ENCODE assay signal across 23 cellular contexts in genomic region chrX:105744291-105744690, GRCh38.
"Had no signal": no experiment of that assay in that cellular context is flagged by ENCODE, and none has a peak within 500 bp of the region (broad histone marks: within the 10 kb centered on the region; RNA-seq: fewer than 3 reads in every experiment).

No MANE protein-coding gene starts in this region.

- H3K4me3 ChIP-seq: colonic mucosa, gastroesophageal sphincter, heart right ventricle, lung, neural progenitor cell, right lobe of liver, thoracic aorta, tibial nerve, upper lobe of right lung, uterus had no signal

- H3K27ac ChIP-seq: colonic mucosa, gastroesophageal sphincter, heart right ventricle, neural progenitor cell, parathyroid adenoma, right lobe of liver, thoracic aorta, tibial nerve, upper lobe of right lung, uterus had no signal

- H3K27me3 ChIP-seq: colonic mucosa, gastroesophageal sphincter, neural progenitor cell, right lobe of liver, upper lobe of right lung, uterus had no signal

- FAIRE-seq: endothelial cell of umbilical vein, islet of Langerhans, small intestine had no signal

- H3K9me3 ChIP-seq: colonic mucosa, gastroesophageal sphincter, heart right ventricle, right lobe of liver, thoracic aorta, tibial nerve, upper lobe of right lung, uterus had no signal

- DNase-seq: colonic mucosa; effector memory CD4-positive, alpha-beta T cell; glutamatergic neuron; heart right ventricle; hippocampal formation; left ventricle myocardium superior; mesenchymal stem cell; naive thymus-derived CD4-positive, alpha-beta T cell; right lobe of liver; small intestine; stimulated activated CD4-positive, alpha-beta T cell treated with anti-CD3 and anti-CD28 coated beads, Interleukin-15, amount 100 ng/mL, for 24 hours; stimulated activated CD4-positive, alpha-beta T cell treated with anti-CD3 and anti-CD28 coated beads, Interleukin-2, amount 100 ng/mL, for 48 hours; stimulated activated naive B cell treated with anti-CD40 and anti-IgM and Interleukin-4, amounts not matched to agents 10 μg/mL and 1 μg/mL and 100 μg/mL, for 72 hours; upper lobe of right lung; uterus had no signal

- H3K4me1 ChIP-seq: colonic mucosa, gastroesophageal sphincter, heart right ventricle, neural progenitor cell, parathyroid adenoma, right lobe of liver, tibial nerve, upper lobe of right lung, uterus had no signal

- H3K36me3 ChIP-seq: colonic mucosa, gastroesophageal sphincter, heart right ventricle, neural progenitor cell, right lobe of liver, thoracic aorta, tibial nerve, upper lobe of right lung, uterus had no signal
